In the genomic region with DNA sequence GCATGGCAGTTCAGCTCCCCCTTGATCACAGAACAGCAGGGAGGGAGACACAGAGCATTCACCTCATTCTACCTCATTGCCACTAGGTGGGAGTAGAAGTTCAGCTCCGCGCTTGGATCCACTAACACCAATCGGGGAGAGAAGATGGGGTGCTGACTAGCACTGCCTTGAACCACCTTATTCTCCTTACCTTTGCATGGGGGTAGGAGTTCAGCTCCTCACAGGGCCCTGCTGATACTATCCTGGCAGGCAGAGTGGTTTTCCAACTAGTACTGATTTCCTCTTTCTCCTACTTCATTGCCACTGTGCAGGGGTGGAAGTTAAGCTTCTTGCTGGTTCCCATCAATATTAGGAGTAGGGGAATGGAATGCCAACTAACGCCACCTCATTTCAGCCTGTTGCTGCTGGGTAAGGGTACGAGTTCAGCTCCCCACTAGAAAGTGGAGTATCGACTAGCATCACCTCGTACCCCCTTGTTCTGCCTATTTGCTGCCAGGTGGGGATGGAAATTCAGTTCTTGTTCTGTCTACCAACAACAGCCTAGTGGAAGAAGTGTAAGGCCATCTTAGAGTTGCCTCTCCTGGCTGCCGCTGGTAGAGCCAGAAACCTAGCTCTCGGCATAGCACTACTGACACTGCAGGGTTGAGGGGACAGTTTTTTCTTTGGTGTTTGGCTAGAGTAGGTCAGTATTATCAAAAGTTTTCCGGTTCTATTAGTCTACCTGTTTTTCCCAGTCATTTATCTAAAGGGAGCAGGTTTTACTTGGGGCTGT, we compare ENCODE assay signal across 7 cellular contexts.
DNase-seq lines count a peak whose midpoint lies in the region; ATAC-seq and TF ChIP-seq lines count a peak whose summit lies in the region.

No MANE protein-coding gene starts in this region.

- peak; percentile 83 for TF ChIP-seq CTCF in astrocyte of the spinal cord (IDR thresholded peaks at IDR 0.05; ENCODE audit: low read depth, low read length)

- in situ Hi-C loops in astrocyte of the spinal cord (cut with HindIII; ENCODE audit: low sequenced_read_pairs): no loop called here

- DNase-seq in ELR (ENCODE audit: low read depth): peak; percentile 65
- peak; percentile 70 for DNase-seq in NCI-H510A treated with DMSO at 0.1 percent for 48 hours (lab: John Stamatoyannopoulos, UW)
- peak; percentile 46 for DNase-seq in astrocyte of the spinal cord (ENCODE audit: low read depth, low spot score)
- peak; percentile 79 for DNase-seq in iPS-NIHi11 (ENCODE audit: low spot score)
- DNase-seq in stromal cell of bone marrow (ENCODE audit: low read depth): peak; percentile 28

- ATAC-seq in GM19351 (IDR thresholded peaks at IDR 0.05; ENCODE audit: unreplicated experiment) (peak; percentile 88), HG03175 (IDR thresholded peaks at IDR 0.05; ENCODE audit: unreplicated experiment) (peak; percentile 78)

- no peak overlapping the region for H3K4me3 ChIP-seq in astrocyte of the spinal cord (ENCODE audit: low read depth, low read length)

Comparison
In these comparisons a context has a peak if more than half of its experiments do, and no peak if none do; other contexts are left out.
1. DNase-seq: peak in every context shown above with its lines; median percentile 79 in iPS-NIHi11; 70 in NCI-H510A treated with DMSO at 0.1 percent for 48 hours; 65 in ELR; 46 in astrocyte of the spinal cord; 28 in stromal cell of bone marrow.